ENCODE assay signal across 20 cellular contexts in the genomic region with DNA sequence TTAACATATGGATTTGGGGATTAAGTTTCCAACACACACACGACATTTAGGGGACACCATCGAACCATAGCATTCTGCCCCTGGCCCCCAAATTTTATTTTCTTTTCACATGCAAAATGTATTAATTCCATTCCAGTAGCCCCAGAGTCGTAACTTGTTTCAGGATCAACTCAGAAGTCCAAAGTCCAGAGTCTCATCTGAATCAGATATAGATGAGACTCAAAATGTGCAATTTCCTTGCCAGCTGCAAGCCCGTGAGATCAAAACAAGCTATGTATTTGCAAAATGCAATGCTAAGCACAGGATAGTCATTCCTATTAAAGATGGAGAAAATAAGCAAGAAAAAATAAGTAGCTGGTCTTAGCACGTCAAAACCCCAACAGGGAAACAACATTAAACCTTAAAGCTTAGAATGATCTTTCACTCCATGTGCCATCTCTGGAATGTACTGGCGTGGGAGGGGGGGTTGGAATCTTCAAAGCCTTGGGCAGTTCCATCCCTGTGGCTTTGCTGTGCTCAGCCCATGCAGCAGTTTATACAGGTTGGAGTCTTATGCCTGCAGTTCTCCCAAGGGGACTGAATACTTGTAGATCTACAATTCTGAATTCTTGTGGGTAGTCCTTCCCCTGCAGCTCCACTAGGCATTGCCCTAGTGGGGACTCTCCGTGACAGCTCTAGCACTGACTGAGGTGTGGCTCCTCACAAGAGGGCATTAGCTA. TPM values are rescaled to one million over a fixed set of nuclear protein-coding genes. Genes with fewer than 3 reads are reported as not detected.
DNase-seq lines count a peak whose midpoint lies in the region; ATAC-seq, FAIRE-seq and TF ChIP-seq lines count a peak whose summit lies in the region.
"Had no signal": no experiment of that assay in that cellular context is flagged by ENCODE, and none has a peak within 500 bp of the region (broad histone marks: within the 10 kb centered on the region; RNA-seq: fewer than 3 reads in every experiment).

No MANE protein-coding gene starts in this region.

- TF ChIP-seq EP300 in upper lobe of left lung (IDR thresholded peaks at IDR 0.05), result no peak

- in situ Hi-C loops in SK-MEL-5 (cut with HindIII; ENCODE audit: low pct_unique_long_range_greater_than_20kb, low sequenced_read_pairs), result no loop called here

- H3K36me3 Mint-ChIP-seq in nephron (ENCODE audit: low read depth), result no peaks in the 10 kb centered on the region
- H3K36me3 Mint-ChIP-seq: memory B cell had no signal

- WGBS in upper lobe of left lung, 2 donors, result 58 to 86% methylated on average over 6 to 7 of the region's 7 CpGs

- DNase-seq in COLO829 (ENCODE audit: low spot score) (peak; percentile 35), SK-MEL-5 (ENCODE audit: low read depth, low spot score) (peak; percentile 0), fibroblast of pulmonary artery (ENCODE audit: low read depth) (peak; percentile 9), frontal cortex (ENCODE audit: low spot score in 2 of 2) (no peak), NCI-H2196 treated with DMSO at 0.1 percent for 48 hours (lab: John Stamatoyannopoulos, UW; ENCODE audit: unreplicated experiment) (no peak), upper lobe of left lung (no peak)
- no peak for DNase-seq in activated effector memory CD4-positive, alpha-beta T cell treated with anti-CD3 and anti-CD28 coated beads, Interleukin-2, amount 50 U/mL, for 16 hours
- DNase-seq: activated CD8-positive, alpha-beta T cell treated with anti-CD3 and anti-CD28 coated beads for 36 hours; aorta; HCEC 1CT; Kasumi-1; NCI-H524 had no signal

- no peak for TF ChIP-seq POLR2A in upper lobe of left lung (IDR thresholded peaks at IDR 0.05)

- H3K36me3 ChIP-seq in upper lobe of left lung, result no peaks in the 10 kb centered on the region
- H3K36me3 ChIP-seq: BLaER1 treated with 17β-estradiol and CSF1 and Interleukin-3, amounts not matched to agents 10 nM and 100 nM; neutrophil had no signal

- peak overlapping the region in 1 of 3 experiments; percentile 16 for H3K4me3 Mint-ChIP-seq in nephron
- H3K4me3 Mint-ChIP-seq: activated CD8-positive, alpha-beta T cell treated with anti-CD3 and anti-CD28 coated beads for 36 hours; activated T-helper 17 cell treated with anti-CD3 and anti-CD28 coated beads, Interleukin-2, amount 50 U/mL, for 72 hours; memory B cell; stimulated activated naive CD8-positive, alpha-beta T cell treated with anti-CD3 and anti-CD28 coated beads, Interleukin-15, Interleukin-2, amounts not matched to agents 100 ng/mL and 50 ng/mL, for 24 hours had no signal

- H3K4me3 ChIP-seq in fibroblast of pulmonary artery (replicated peaks; ENCODE audit: low read depth, low read length) (no peak overlapping the region), upper lobe of left lung (no peak overlapping the region)
- H3K4me3 ChIP-seq: BLaER1 treated with 17β-estradiol and CSF1 and Interleukin-3, amounts not matched to agents 10 nM and 100 nM; skin epidermis had no signal

- peaks cover 2% of the 10 kb centered on the region for H3K9me3 Mint-ChIP-seq in nephron
- H3K9me3 Mint-ChIP-seq: activated CD8-positive, alpha-beta T cell treated with anti-CD3 and anti-CD28 coated beads for 36 hours; activated T-helper 17 cell treated with anti-CD3 and anti-CD28 coated beads, Interleukin-2, amount 50 U/mL, for 72 hours; memory B cell; stimulated activated naive CD8-positive, alpha-beta T cell treated with anti-CD3 and anti-CD28 coated beads, Interleukin-15, Interleukin-2, amounts not matched to agents 100 ng/mL and 50 ng/mL, for 24 hours had no signal

- TF ChIP-seq CTCF in fibroblast of pulmonary artery (IDR thresholded peaks at IDR 0.05; ENCODE audit: low read length, missing control alignments) (no peak), nephron (IDR thresholded peaks at IDR 0.05; ENCODE audit: unreplicated experiment in 3 of 3) (no peak), upper lobe of left lung (IDR thresholded peaks at IDR 0.05) (no peak)

- no peaks in the 10 kb centered on the region for H3K27me3 ChIP-seq in upper lobe of left lung
- H3K27me3 ChIP-seq: BLaER1 treated with 17β-estradiol and CSF1 and Interleukin-3, amounts not matched to agents 10 nM and 100 nM; neutrophil had no signal

- no peaks in the 10 kb centered on the region for H3K4me1 ChIP-seq in upper lobe of left lung
- H3K4me1 ChIP-seq: BLaER1 treated with 17β-estradiol and CSF1 and Interleukin-3, amounts not matched to agents 10 nM and 100 nM had no signal

- no peak for ATAC-seq in upper lobe of left lung (ENCODE audit: low FRiP score in 2 of 2)
- ATAC-seq: activated CD8-positive, alpha-beta T cell treated with anti-CD3 and anti-CD28 coated beads for 36 hours; activated T-helper 17 cell treated with anti-CD3 and anti-CD28 coated beads, Interleukin-2, amount 50 U/mL, for 72 hours; Panc1 had no signal

- no peak overlapping the region for H3K27ac ChIP-seq in upper lobe of left lung
- H3K27ac ChIP-seq: BLaER1 treated with 17β-estradiol and CSF1 and Interleukin-3, amounts not matched to agents 10 nM and 100 nM; neutrophil; skin epidermis had no signal

- H3K27ac Mint-ChIP-seq in nephron, result peak overlapping the region; percentile 34 to 86 (median 78)
- H3K27ac Mint-ChIP-seq: activated CD8-positive, alpha-beta T cell treated with anti-CD3 and anti-CD28 coated beads for 36 hours; activated T-helper 17 cell treated with anti-CD3 and anti-CD28 coated beads, Interleukin-2, amount 50 U/mL, for 72 hours; memory B cell; stimulated activated naive CD8-positive, alpha-beta T cell treated with anti-CD3 and anti-CD28 coated beads, Interleukin-15, Interleukin-2, amounts not matched to agents 100 ng/mL and 50 ng/mL, for 24 hours had no signal

- H3K27me3 Mint-ChIP-seq in nephron (ENCODE audit: low read depth), result no peaks in the 10 kb centered on the region
- H3K27me3 Mint-ChIP-seq: activated CD8-positive, alpha-beta T cell treated with anti-CD3 and anti-CD28 coated beads for 36 hours; activated T-helper 17 cell treated with anti-CD3 and anti-CD28 coated beads, Interleukin-2, amount 50 U/mL, for 72 hours; memory B cell; stimulated activated naive CD8-positive, alpha-beta T cell treated with anti-CD3 and anti-CD28 coated beads, Interleukin-15, Interleukin-2, amounts not matched to agents 100 ng/mL and 50 ng/mL, for 24 hours had no signal

- H3K9me3 ChIP-seq in upper lobe of left lung, result no peaks in the 10 kb centered on the region
- H3K9me3 ChIP-seq: neutrophil had no signal

- peaks cover 14% of the 10 kb centered on the region for H3K4me1 Mint-ChIP-seq in nephron
- H3K4me1 Mint-ChIP-seq: memory B cell had no signal

- no peak for FAIRE-seq in frontal cortex (lab: Jason Lieb, UNC)

RNA-seq across cellular contexts. Expression of a gene that starts 47.7 kb away (rescaled TPM):
- 67.0 and 69.1 TPM in 2 replicates for total RNA-seq in SK-MEL-5 (2014; rRNA removed; shearing (Covaris generic))
- polyA plus RNA-seq in SK-MEL-5 (2015; cell fraction: cytosol; rRNA removed), result 23.5 and 32.5 TPM in 2 replicates
- 22.1 and 26.0 TPM in 2 replicates for polyA plus RNA-seq in SK-MEL-5 (2015; cell fraction: nucleus; rRNA removed)
- 4.9 TPM for total RNA-seq in frontal cortex
- 1 to 10 TPM in 3 of 6 donors, under 1 TPM in 3; 0.30 to 3.6 (median 0.71) TPM for total RNA-seq in upper lobe of left lung
- total RNA-seq: activated CD8-positive, alpha-beta T cell treated with anti-CD3 and anti-CD28 coated beads for 36 hours; aorta had no signal

Comparison
In these comparisons a context has a peak if more than half of its experiments do, and no peak if none do; other contexts are left out.
1. DNase-seq: peak in COLO829 (single experiment), SK-MEL-5 (single experiment) and fibroblast of pulmonary artery (single experiment); none in frontal cortex (0 of 2), NCI-H2196 treated with DMSO at 0.1 percent for 48 hours (single experiment), upper lobe of left lung (0 of 2) and activated effector memory CD4-positive, alpha-beta T cell treated with anti-CD3 and anti-CD28 coated beads, Interleukin-2, amount 50 U/mL, for 16 hours (single experiment).
2. RNA of a gene that starts 47.7 kb away (total RNA-seq): 67.0 to 69.1 TPM in SK-MEL-5; 4.9 TPM in frontal cortex (single experiment) and 0.30 to 3.6 TPM in upper lobe of left lung; every median in the first group is over 10 times any median in the second.